Comparison of ENCODE assay signal across 8 cellular contexts in the genomic region with DNA sequence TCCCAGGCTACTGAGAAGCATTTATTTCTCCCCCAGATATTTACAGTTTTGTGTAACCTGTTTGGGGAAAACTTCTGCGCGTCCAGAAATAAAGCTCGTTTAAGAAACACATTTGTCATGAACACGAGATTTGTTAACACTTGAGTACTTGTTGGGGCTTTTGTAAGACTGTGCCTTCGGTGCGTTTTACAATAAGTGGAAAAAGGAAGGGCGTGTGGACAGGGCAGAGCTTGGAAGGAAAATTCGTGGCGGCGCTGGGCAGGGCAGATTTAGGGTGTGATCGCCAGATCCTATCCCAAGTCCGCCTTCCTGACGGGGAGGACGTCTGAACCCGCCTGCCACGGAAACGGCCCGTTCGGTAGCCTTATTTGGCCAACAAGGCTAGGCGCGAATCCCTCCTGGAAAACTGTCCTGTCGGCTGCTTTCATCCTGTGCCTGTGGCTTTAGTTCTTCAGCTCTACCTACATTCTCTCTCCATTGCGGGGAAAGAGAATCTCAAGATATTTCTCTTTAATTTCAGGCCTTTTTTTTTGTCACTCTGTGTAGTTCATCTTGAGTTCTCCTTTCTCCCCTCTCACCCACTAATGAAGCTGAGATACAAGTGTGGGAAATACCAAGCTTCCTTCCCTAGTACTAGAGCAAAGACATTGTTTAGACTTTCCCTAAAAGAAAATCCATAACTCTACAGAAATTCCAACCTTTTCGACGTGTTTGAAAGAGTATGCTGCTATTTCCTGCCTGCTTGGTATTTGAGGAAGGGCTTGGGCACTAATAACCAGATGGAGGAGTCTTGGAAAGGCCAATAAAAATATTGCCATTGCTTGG. TPM values are rescaled to one million over a fixed set of nuclear protein-coding genes. Genes with fewer than 3 reads are reported as not detected.
DNase-seq lines count a peak whose midpoint lies in the region; ATAC-seq and TF ChIP-seq lines count a peak whose summit lies in the region.

No MANE protein-coding gene starts in this region.

- H3K36me3 Mint-ChIP-seq in activated naive CD4-positive, alpha-beta T cell treated with anti-CD3 and anti-CD28 coated beads for 36 hours (ENCODE audit: low read depth), result peaks cover 5% of the 10 kb centered on the region
- H3K36me3 Mint-ChIP-seq in nephron (ENCODE audit: low read depth), result peaks cover 7% of the 10 kb centered on the region

- peak overlapping the region; percentile 85 for H3K4me3 Mint-ChIP-seq in activated naive CD4-positive, alpha-beta T cell treated with anti-CD3 and anti-CD28 coated beads for 36 hours
- H3K4me3 Mint-ChIP-seq in nephron, result peak overlapping the region; percentile 85 to 91 (median 88)

- peak overlapping the region; percentile 99 to 100 for H3K27ac ChIP-seq in uterus

- no peaks in the 10 kb centered on the region for H3K9me3 Mint-ChIP-seq in activated naive CD4-positive, alpha-beta T cell treated with anti-CD3 and anti-CD28 coated beads for 36 hours
- H3K9me3 Mint-ChIP-seq in nephron, result no peaks in the 10 kb centered on the region

- CTCF ChIA-PET in activated naive CD4-positive, alpha-beta T cell treated with anti-CD3 and anti-CD28 coated beads for 36 hours (lab: Charles Lee), result interaction anchor here (0.9 to 1.5 kb wide), 2 partner anchors 15 to 45 kb away, joined by 3 to 6 read pairs; no protein-coding TSS in a partner anchor

- intact Hi-C loops in activated naive CD4-positive, alpha-beta T cell treated with anti-CD3 and anti-CD28 coated beads for 36 hours (cut with micrococcal nuclease), result no loop called here
- intact Hi-C loops in uterus (cut with DNase I; ENCODE audit: low total_unique reads), result no loop called here

- no peak for TF ChIP-seq CTCF in nephron (IDR thresholded peaks at IDR 0.05; ENCODE audit: unreplicated experiment in 3 of 3)
- TF ChIP-seq CTCF in uterus (IDR thresholded peaks at IDR 0.05), result peak in 1 of 4 experiments; percentile 8

- no peaks in the 10 kb centered on the region for H3K36me3 ChIP-seq in uterus

- peak; percentile 37 for DNase-seq in DMS153 treated with DMSO at 0.1 percent for 48 hours (lab: John Stamatoyannopoulos, UW; ENCODE audit: unreplicated experiment)
- no peak for DNase-seq in DMS153 (lab: John Stamatoyannopoulos, UW)
- DNase-seq in NCI-H748 treated with DMSO at 0.1 percent for 48 hours (lab: John Stamatoyannopoulos, UW), result peak; percentile 10
- DNase-seq in activated naive CD4-positive, alpha-beta T cell treated with anti-CD3 and anti-CD28 coated beads for 36 hours, result peak; percentile 18
- peak; percentile 75 for DNase-seq in foreskin melanocyte
- peak; percentile 81 to 91 for DNase-seq in uterus

- peaks cover 27% of the 10 kb centered on the region for H3K4me1 Mint-ChIP-seq in activated naive CD4-positive, alpha-beta T cell treated with anti-CD3 and anti-CD28 coated beads for 36 hours (ENCODE audit: low read depth)
- H3K4me1 Mint-ChIP-seq in nephron, result peaks cover 29% of the 10 kb centered on the region

- peak; percentile 16 for ATAC-seq in HG02642 (IDR thresholded peaks at IDR 0.05; ENCODE audit: poor library complexity, unreplicated experiment)

- peaks cover 9% of the 10 kb centered on the region for H3K27me3 Mint-ChIP-seq in activated naive CD4-positive, alpha-beta T cell treated with anti-CD3 and anti-CD28 coated beads for 36 hours (ENCODE audit: low read depth)
- H3K27me3 Mint-ChIP-seq in nephron (ENCODE audit: low read depth), result no peaks in the 10 kb centered on the region

- peak overlapping the region; percentile 94 to 99 for H3K4me3 ChIP-seq in uterus

- no peaks in the 10 kb centered on the region for H3K9me3 ChIP-seq in uterus

- H3K4me1 ChIP-seq in uterus, result no peaks in the 10 kb centered on the region

- no peak overlapping the region for H3K27ac Mint-ChIP-seq in activated naive CD4-positive, alpha-beta T cell treated with anti-CD3 and anti-CD28 coated beads for 36 hours
- H3K27ac Mint-ChIP-seq in nephron, result peak overlapping the region; percentile 58 to 91 (median 79)

- TF ChIP-seq POLR2A in uterus (IDR thresholded peaks at IDR 0.05), result peak; percentile 62 to 82

- no peaks in the 10 kb centered on the region for H3K27me3 ChIP-seq in uterus

RNA-seq across cellular contexts. Expression of a gene that starts 0.9 kb away (rescaled TPM):
- total RNA-seq in activated naive CD4-positive, alpha-beta T cell treated with anti-CD3 and anti-CD28 coated beads for 36 hours, result 10 to 100 TPM; 19.0 to 22.2 TPM
- 100 to 1,000 TPM in 3 of 4 donors, 10 to 100 TPM in 1; 90.8 to 571 (median 351) TPM for total RNA-seq in uterus
